Comparison of ENCODE assay signal across 9 cellular contexts in the genomic region with DNA sequence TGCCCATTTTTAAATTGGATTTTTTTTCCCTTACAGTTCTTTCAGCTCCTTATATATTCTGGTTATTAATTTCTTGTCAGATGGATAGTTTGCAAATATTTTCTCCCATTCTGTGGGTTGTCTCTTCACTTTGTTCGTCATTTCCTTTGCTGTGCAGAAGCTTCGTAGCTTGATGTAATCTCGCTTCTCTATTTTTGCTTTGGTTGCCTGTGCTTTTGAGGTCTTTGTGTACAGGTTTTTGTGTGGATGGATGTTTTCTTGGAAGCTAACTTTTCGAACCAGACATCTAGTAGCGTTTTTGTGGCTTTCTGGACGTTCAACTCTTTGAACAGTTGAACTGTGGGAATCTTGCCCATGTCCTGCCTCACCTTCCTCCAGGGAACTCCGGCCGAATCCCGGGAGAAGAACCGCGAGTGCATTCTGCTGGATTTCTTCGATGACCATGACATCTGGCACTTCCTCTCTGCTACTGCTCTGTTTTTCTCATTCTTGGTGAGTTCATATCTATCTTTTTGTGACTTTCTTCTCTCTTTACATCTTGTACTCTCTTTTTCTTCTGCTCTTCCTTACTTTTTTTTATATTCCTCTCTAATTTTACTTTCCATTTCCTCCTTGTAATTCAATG.
DNase-seq lines count a peak whose midpoint lies in the region; ATAC-seq, FAIRE-seq and TF ChIP-seq lines count a peak whose summit lies in the region.
"Had no signal": no experiment of that assay in that cellular context is flagged by ENCODE, and none has a peak within 500 bp of the region (broad histone marks: within the 10 kb centered on the region; RNA-seq: fewer than 3 reads in every experiment).

No MANE protein-coding gene starts in this region.

- H3K9me3 ChIP-seq in skeletal muscle satellite cell (replicated peaks; ENCODE audit: low read length) (no peaks in the 10 kb centered on the region), HepG2 (ENCODE audit: low read length) (no peaks in the 10 kb centered on the region)

- H3K4me2 ChIP-seq in skeletal muscle satellite cell (ENCODE audit: low read length) = peak overlapping the region; percentile 40
- no peak overlapping the region for H3K4me2 ChIP-seq in HepG2 (ENCODE audit: low read depth, low read length)

- no peaks in the 10 kb centered on the region for H3K4me1 Mint-ChIP-seq in activated naive CD4-positive, alpha-beta T cell treated with anti-CD3 and anti-CD28 coated beads for 36 hours (ENCODE audit: low read depth)

- DNase-seq in activated naive CD4-positive, alpha-beta T cell treated with anti-CD3 and anti-CD28 coated beads for 36 hours = no peak
- no peak for DNase-seq in activated naive CD4-positive, alpha-beta T cell treated with anti-CD3 and anti-CD28 coated beads, Interleukin-2, amount 50 U/mL, for 16 hours
- DNase-seq in NOMO-1 treated with DMSO at 0.1 percent for 48 hours (lab: John Stamatoyannopoulos, UW; ENCODE audit: unreplicated experiment) (peak; percentile 62), left ventricle myocardium superior (peak; percentile 38), HepG2 (ENCODE audit: low spot score) (no peak), erythroblast (lab: John Stamatoyannopoulos, UW) (no peak), T1000 (lab: John Stamatoyannopoulos, UW) (no peak)

- H3K27me3 Mint-ChIP-seq in activated naive CD4-positive, alpha-beta T cell treated with anti-CD3 and anti-CD28 coated beads for 36 hours (ENCODE audit: low read depth) = no peaks in the 10 kb centered on the region

- H3K27ac ChIP-seq in HepG2 (ENCODE audit: extremely low read length, insufficient read depth, low read length) = no peak overlapping the region

- no peaks in the 10 kb centered on the region for H4K20me1 ChIP-seq in HepG2 (ENCODE audit: insufficient read depth, low read length)

- H3K27me3 ChIP-seq in skeletal muscle satellite cell (ENCODE audit: control insufficient read depth, insufficient read depth, low read length) = peaks cover 29% of the 10 kb centered on the region
- 0 out of 5 replicates have a peak, but pooled peaks cover 0 to 9% of the 10 kb centered on the region in 2 experiments for H3K27me3 ChIP-seq in HepG2 (ENCODE audit: control insufficient read depth in 1 of 2, insufficient read depth in 2 of 2, low read length in 2 of 2)

- no peaks in the 10 kb centered on the region for H3K9me3 Mint-ChIP-seq in activated naive CD4-positive, alpha-beta T cell treated with anti-CD3 and anti-CD28 coated beads for 36 hours

- H2AFZ ChIP-seq in HepG2 (ENCODE audit: low read length) = no peak overlapping the region

- no peak overlapping the region for H3K4me3 Mint-ChIP-seq in activated naive CD4-positive, alpha-beta T cell treated with anti-CD3 and anti-CD28 coated beads for 36 hours

- TF ChIP-seq POLR2A in HepG2 (IDR thresholded peaks at IDR 0.05; ENCODE audit: insufficient read depth in 1 of 2, low read depth in 2 of 2, low read length in 2 of 2) (no peak), erythroblast (IDR thresholded peaks at IDR 0.05; ENCODE audit: low read length) (no peak)

- no peak for TF ChIP-seq CTCF in HepG2 (CRISPR knock-in tag; IDR thresholded peaks at IDR 0.05)

- H3K4me1 ChIP-seq in skeletal muscle satellite cell (ENCODE audit: control insufficient read depth, insufficient read depth, low read length) (no peaks in the 10 kb centered on the region), HepG2 (ENCODE audit: insufficient read depth, low read length) (peaks cover 43% of the 10 kb centered on the region)

- H3K36me3 ChIP-seq in skeletal muscle satellite cell (ENCODE audit: insufficient read depth, low read length) (no peaks in the 10 kb centered on the region), HepG2 (replicated peaks in 1 of 2; ENCODE audit: control insufficient read depth in 1 of 2, insufficient read depth in 2 of 2, low read length in 2 of 2) (no peaks in the 10 kb centered on the region)

- FAIRE-seq in HepG2 (lab: Jason Lieb, UNC) = no peak

- TF ChIP-seq RAD21 in HepG2 (CRISPR knock-in tag; IDR thresholded peaks at IDR 0.05) = no peak

- H3K9ac ChIP-seq in skeletal muscle satellite cell (ENCODE audit: low read depth, low read length) (no peak overlapping the region), HepG2 (ENCODE audit: insufficient read depth, low read depth, low read length) (no peak overlapping the region)

- TF ChIP-seq EP300 in HepG2 (IDR thresholded peaks at IDR 0.05; ENCODE audit: low read depth in 2 of 2, low read length in 2 of 2) (no peak), HepG2 (CRISPR knock-in tag; IDR thresholded peaks at IDR 0.05; ENCODE audit: borderline replicate concordance) (no peak)

- H3K27ac Mint-ChIP-seq in activated naive CD4-positive, alpha-beta T cell treated with anti-CD3 and anti-CD28 coated beads for 36 hours = peak overlapping the region; percentile 51

- WGBS in HepG2 (ENCODE audit: low lambda C conversion rate) = 33% methylated on average over 12 of the region's 12 CpGs

- H3K79me2 ChIP-seq in HepG2 (ENCODE audit: insufficient read depth, low read length) = no peaks in the 10 kb centered on the region

- POLR2A ChIA-PET in HepG2 (lab: Yijun Ruan, JAX) = no interaction called here

- BruUV-seq in HepG2 (replicated peaks; lab: Mats Ljungman, UMichigan) = no TSS peak

- H3K4me3 ChIP-seq in skeletal muscle satellite cell (ENCODE audit: low read length) = no peak overlapping the region
- H3K4me3 ChIP-seq in HepG2 (replicated peaks in 1 of 3; ENCODE audit: insufficient read depth in 1 of 3, low read depth in 2 of 3, low read length in 3 of 3) = no peak overlapping the region
- H3K4me3 ChIP-seq: lung had no signal

- peaks cover 16% of the 10 kb centered on the region for H3K36me3 Mint-ChIP-seq in activated naive CD4-positive, alpha-beta T cell treated with anti-CD3 and anti-CD28 coated beads for 36 hours (ENCODE audit: low read depth)

- intact Hi-C loops in activated naive CD4-positive, alpha-beta T cell treated with anti-CD3 and anti-CD28 coated beads for 36 hours (cut with micrococcal nuclease) = loop anchor here (1.0 to 5.0 kb wide), 2 partner anchors 121 to 131 kb away; partner anchors contain the start of genes ATP6V1A and NAA50
- intact Hi-C loops in left ventricle myocardium superior (cut with micrococcal nuclease) = loop anchor here (5.0 kb wide), 1 partner anchor 129 kb away; no protein-coding TSS in a partner anchor
- intact Hi-C loops in HepG2 (cut with micrococcal nuclease; ENCODE audit: unreplicated experiment) = loop anchor here (1.0 to 10.0 kb wide), 6 partner anchors 49 to 575 kb away; no protein-coding TSS in a partner anchor

- CTCF ChIA-PET in activated naive CD4-positive, alpha-beta T cell treated with anti-CD3 and anti-CD28 coated beads for 36 hours (lab: Charles Lee) = interaction anchor here (0.7 kb wide), 1 partner anchor 61 kb away, joined by 4 read pairs; no protein-coding TSS in a partner anchor
- CTCF ChIA-PET in HepG2 (lab: Yijun Ruan, JAX; ENCODE audit: low intra/inter-chr PET ratio, low total read pairs) = interaction anchor here (2.3 kb wide), 1 partner anchor 132 kb away, joined by 29 read pairs; no protein-coding TSS in a partner anchor

- peak; percentile 66 for ATAC-seq in left ventricle myocardium superior
- ATAC-seq in HepG2 = no peak

- in situ Hi-C loops in HepG2 (cut with HindIII; ENCODE audit: extremely low pct_ligation_motif_present, low pct_unique_long_range_greater_than_20kb) = loop anchor here (10.0 kb wide), 1 partner anchor 131 kb away; no protein-coding TSS in a partner anchor

TF ChIP-seq in HepG2, 621 proteins besides CTCF, POLR2A, EP300 and RAD21:
- TF ChIP-seq RARG (CRISPR knock-in tag; IDR thresholded peaks at IDR 0.05; ENCODE audit: low read depth) (no peak), BRD4 (CRISPR knock-in tag; IDR thresholded peaks at IDR 0.05) (no peak), ZNF777 (CRISPR knock-in tag; IDR thresholded peaks at IDR 0.05) (no peak)
- TF ChIP-seq, protein P1, sequence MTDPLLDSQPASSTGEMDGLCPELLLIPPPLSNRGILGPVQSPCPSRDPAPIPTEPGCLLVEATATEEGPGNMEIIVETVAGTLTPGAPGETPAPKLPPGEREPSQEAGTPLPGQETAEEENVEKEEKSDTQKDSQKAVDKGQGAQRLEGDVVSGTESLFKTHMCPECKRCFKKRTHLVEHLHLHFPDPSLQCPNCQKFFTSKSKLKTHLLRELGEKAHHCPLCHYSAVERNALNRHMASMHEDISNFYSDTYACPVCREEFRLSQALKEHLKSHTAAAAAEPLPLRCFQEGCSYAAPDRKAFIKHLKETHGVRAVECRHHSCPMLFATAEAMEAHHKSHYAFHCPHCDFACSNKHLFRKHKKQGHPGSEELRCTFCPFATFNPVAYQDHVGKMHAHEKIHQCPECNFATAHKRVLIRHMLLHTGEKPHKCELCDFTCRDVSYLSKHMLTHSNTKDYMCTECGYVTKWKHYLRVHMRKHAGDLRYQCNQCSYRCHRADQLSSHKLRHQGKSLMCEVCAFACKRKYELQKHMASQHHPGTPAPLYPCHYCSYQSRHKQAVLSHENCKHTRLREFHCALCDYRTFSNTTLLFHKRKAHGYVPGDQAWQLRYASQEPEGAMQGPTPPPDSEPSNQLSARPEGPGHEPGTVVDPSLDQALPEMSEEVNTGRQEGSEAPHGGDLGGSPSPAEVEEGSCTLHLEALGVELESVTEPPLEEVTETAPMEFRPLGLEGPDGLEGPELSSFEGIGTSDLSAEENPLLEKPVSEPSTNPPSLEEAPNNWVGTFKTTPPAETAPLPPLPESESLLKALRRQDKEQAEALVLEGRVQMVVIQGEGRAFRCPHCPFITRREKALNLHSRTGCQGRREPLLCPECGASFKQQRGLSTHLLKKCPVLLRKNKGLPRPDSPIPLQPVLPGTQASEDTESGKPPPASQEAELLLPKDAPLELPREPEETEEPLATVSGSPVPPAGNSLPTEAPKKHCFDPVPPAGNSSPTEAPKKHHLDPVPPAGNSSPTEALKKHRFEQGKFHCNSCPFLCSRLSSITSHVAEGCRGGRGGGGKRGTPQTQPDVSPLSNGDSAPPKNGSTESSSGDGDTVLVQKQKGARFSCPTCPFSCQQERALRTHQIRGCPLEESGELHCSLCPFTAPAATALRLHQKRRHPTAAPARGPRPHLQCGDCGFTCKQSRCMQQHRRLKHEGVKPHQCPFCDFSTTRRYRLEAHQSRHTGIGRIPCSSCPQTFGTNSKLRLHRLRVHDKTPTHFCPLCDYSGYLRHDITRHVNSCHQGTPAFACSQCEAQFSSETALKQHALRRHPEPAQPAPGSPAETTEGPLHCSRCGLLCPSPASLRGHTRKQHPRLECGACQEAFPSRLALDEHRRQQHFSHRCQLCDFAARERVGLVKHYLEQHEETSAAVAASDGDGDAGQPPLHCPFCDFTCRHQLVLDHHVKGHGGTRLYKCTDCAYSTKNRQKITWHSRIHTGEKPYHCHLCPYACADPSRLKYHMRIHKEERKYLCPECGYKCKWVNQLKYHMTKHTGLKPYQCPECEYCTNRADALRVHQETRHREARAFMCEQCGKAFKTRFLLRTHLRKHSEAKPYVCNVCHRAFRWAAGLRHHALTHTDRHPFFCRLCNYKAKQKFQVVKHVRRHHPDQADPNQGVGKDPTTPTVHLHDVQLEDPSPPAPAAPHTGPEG (CRISPR knock-in tag; IDR thresholded peaks at IDR 0.05) = no peak
TF ChIP-seq in HepG2: peak in this region for 0.

Comparison
In these comparisons a context has a peak if more than half of its experiments do, and no peak if none do; other contexts are left out.
1. DNase-seq: peak in NOMO-1 treated with DMSO at 0.1 percent for 48 hours (single experiment) and left ventricle myocardium superior (single experiment); none in activated naive CD4-positive, alpha-beta T cell treated with anti-CD3 and anti-CD28 coated beads for 36 hours (single experiment), activated naive CD4-positive, alpha-beta T cell treated with anti-CD3 and anti-CD28 coated beads, Interleukin-2, amount 50 U/mL, for 16 hours (single experiment), HepG2 (single experiment), erythroblast (0 of 2) and T1000 (single experiment).